In genomic region chr3:139357899-139358298, GRCh38 we compare ENCODE assay signal across 16 cellular contexts. TPM values are rescaled to one million over a fixed set of nuclear protein-coding genes. Genes with fewer than 3 reads are reported as not detected.
DNase-seq lines count a peak whose midpoint lies in the region; ATAC-seq and TF ChIP-seq lines count a peak whose summit lies in the region.
"Had no signal": no experiment of that assay in that cellular context is flagged by ENCODE, and none has a peak within 500 bp of the region (broad histone marks: within the 10 kb centered on the region; RNA-seq: fewer than 3 reads in every experiment).

No MANE protein-coding gene starts in this region.

- no peaks in the 10 kb centered on the region for H3K27me3 ChIP-seq in GM23338 (ENCODE audit: insufficient read depth)
- H3K27me3 ChIP-seq: colonic mucosa, pancreas had no signal

- DNase-seq in activated naive CD4-positive, alpha-beta T cell treated with anti-CD3 and anti-CD28 coated beads for 36 hours = peak; percentile 47
- DNase-seq in activated naive CD4-positive, alpha-beta T cell treated with Interleukin-2 at 50 U/mL for 16 hours = no peak
- no peak for DNase-seq in activated B cell treated with CpG ODN at 0.5 μM for 24 hours
- no peak for DNase-seq in stimulated activated naive B cell treated with anti-CD40 and anti-IgM and Interleukin-4, amounts not matched to agents 10 μg/mL and 1 μg/mL and 100 μg/mL, for 72 hours
- no peak for DNase-seq in dedifferentiated amniotic fluid mesenchymal stem cell (ENCODE audit: extremely low spot score)
- no peak for DNase-seq in KG1 (lab: John Stamatoyannopoulos, UW)
- no peak for DNase-seq in GM23338 (ENCODE audit: low spot score)
- DNase-seq: activated CD4-positive, alpha-beta T cell treated with anti-CD3 and anti-CD28 coated beads, Interleukin-2, amount 50 U/mL, for 1 hour; colonic mucosa; NCI-H1105; NCI-H226; pancreas; stimulated activated CD4-positive, alpha-beta T cell treated with anti-CD3 and anti-CD28 coated beads, Interleukin-12 subunit alpha, Interleukin-12 subunit beta, amount 100 ng/mL, for 4 hours; stimulated activated CD8-positive, alpha-beta memory T cell treated with anti-CD3 and anti-CD28 coated beads, Interleukin-4, amount 100 ng/mL, for 48 hours; SW 1271 had no signal

- CTCF ChIA-PET in activated naive CD4-positive, alpha-beta T cell treated with anti-CD3 and anti-CD28 coated beads for 36 hours (lab: Charles Lee) = no interaction called here
- CTCF ChIA-PET in activated B cell treated with CpG ODN at 0.5 μM for 24 hours (lab: Charles Lee) = no interaction called here

- no peak overlapping the region for H3K4me3 Mint-ChIP-seq in activated naive CD4-positive, alpha-beta T cell treated with anti-CD3 and anti-CD28 coated beads for 36 hours
- H3K4me3 Mint-ChIP-seq in activated B cell treated with CpG ODN at 0.5 μM for 24 hours (no peak overlapping the region), GM23338 (no peak overlapping the region)
- H3K4me3 Mint-ChIP-seq in stimulated activated naive B cell treated with anti-CD40 and anti-IgM and Interleukin-4, amounts not matched to agents 10 μg/mL and 1 μg/mL and 100 μg/mL, for 72 hours = peak overlapping the region; percentile 15 to 62

- peaks cover 39% of the 10 kb centered on the region for H3K36me3 ChIP-seq in GM23338 (ENCODE audit: insufficient read depth)

- H3F3A ChIP-seq in GM23338 (replicated peaks; ENCODE audit: low read depth) = no peaks in the 10 kb centered on the region

- intact Hi-C loops in activated naive CD4-positive, alpha-beta T cell treated with anti-CD3 and anti-CD28 coated beads for 36 hours (cut with micrococcal nuclease) = loop anchor here (1.0 kb wide), 3 partner anchors 8 to 31 kb away; partner anchors contain the start of genes COPB2 and MRPS22
- intact Hi-C loops in activated B cell treated with CpG ODN at 0.5 μM for 24 hours (cut with micrococcal nuclease) = no loop called here

- POLR2A ChIA-PET in activated B cell treated with CpG ODN at 0.5 μM for 24 hours (lab: Charles Lee) = interaction anchor here (0.6 kb wide), 1 partner anchor 1587 kb away, joined by 3 read pairs; no protein-coding TSS in a partner anchor

- TF ChIP-seq CTCF in activated B cell treated with CpG ODN at 0.5 μM for 24 hours (IDR thresholded peaks at IDR 0.05) (no peak), GM23338 (conservative IDR thresholded peaks at IDR 0.05; ENCODE audit: low read depth in 2 of 2) (no peak)

- H3K79me2 ChIP-seq in GM23338 (replicated peaks; ENCODE audit: insufficient read depth) = no peaks in the 10 kb centered on the region

- no peak overlapping the region for H3K4me2 ChIP-seq in GM23338

- no peaks in the 10 kb centered on the region for H4K20me1 ChIP-seq in GM23338 (replicated peaks; ENCODE audit: insufficient read depth)

- H3K27me3 Mint-ChIP-seq in activated naive CD4-positive, alpha-beta T cell treated with anti-CD3 and anti-CD28 coated beads for 36 hours (ENCODE audit: low read depth) = no peaks in the 10 kb centered on the region
- H3K27me3 Mint-ChIP-seq in activated B cell treated with CpG ODN at 0.5 μM for 24 hours = no peaks in the 10 kb centered on the region
- no peaks in the 10 kb centered on the region for H3K27me3 Mint-ChIP-seq in stimulated activated naive B cell treated with anti-CD40 and anti-IgM and Interleukin-4, amounts not matched to agents 10 μg/mL and 1 μg/mL and 100 μg/mL, for 72 hours
- no peaks in the 10 kb centered on the region for H3K27me3 Mint-ChIP-seq in GM23338 (ENCODE audit: insufficient read depth, low read depth, poor library complexity)

- ATAC-seq in GM21825 (IDR thresholded peaks at IDR 0.05; ENCODE audit: unreplicated experiment) = peak; percentile 51
- no peak for ATAC-seq in activated B cell treated with CpG ODN at 0.5 μM for 24 hours (ENCODE audit: low read depth)
- ATAC-seq in stimulated activated naive B cell treated with anti-CD40 and anti-IgM and Interleukin-4, amounts not matched to agents 10 μg/mL and 1 μg/mL and 100 μg/mL, for 72 hours (replicated peaks) = peak; percentile 71 to 85
- no peak for ATAC-seq in GM23338
- ATAC-seq: pancreas had no signal

- H3K4me1 Mint-ChIP-seq in activated naive CD4-positive, alpha-beta T cell treated with anti-CD3 and anti-CD28 coated beads for 36 hours (ENCODE audit: low read depth) = peaks cover 39% of the 10 kb centered on the region
- H3K4me1 Mint-ChIP-seq in activated B cell treated with CpG ODN at 0.5 μM for 24 hours (peaks cover 2% of the 10 kb centered on the region), GM23338 (no peaks in the 10 kb centered on the region)
- peaks cover 19 to 35% of the 10 kb centered on the region in 2 donors for H3K4me1 Mint-ChIP-seq in stimulated activated naive B cell treated with anti-CD40 and anti-IgM and Interleukin-4, amounts not matched to agents 10 μg/mL and 1 μg/mL and 100 μg/mL, for 72 hours

- no peak overlapping the region for H2AFZ ChIP-seq in GM23338

- no peaks in the 10 kb centered on the region for H3K4me1 ChIP-seq in GM23338 (ENCODE audit: insufficient read depth)
- H3K4me1 ChIP-seq: colonic mucosa had no signal

- H3K36me3 Mint-ChIP-seq in activated naive CD4-positive, alpha-beta T cell treated with anti-CD3 and anti-CD28 coated beads for 36 hours (ENCODE audit: low read depth) = peaks cover 52% of the 10 kb centered on the region
- peaks cover 86% of the 10 kb centered on the region for H3K36me3 Mint-ChIP-seq in activated B cell treated with CpG ODN at 0.5 μM for 24 hours (ENCODE audit: low read depth)
- peaks cover 36 to 61% of the 10 kb centered on the region in 2 donors for H3K36me3 Mint-ChIP-seq in stimulated activated naive B cell treated with anti-CD40 and anti-IgM and Interleukin-4, amounts not matched to agents 10 μg/mL and 1 μg/mL and 100 μg/mL, for 72 hours
- peaks cover 71% of the 10 kb centered on the region for H3K36me3 Mint-ChIP-seq in GM23338 (ENCODE audit: low read depth)

- no peaks in the 10 kb centered on the region for H3K9me3 Mint-ChIP-seq in activated naive CD4-positive, alpha-beta T cell treated with anti-CD3 and anti-CD28 coated beads for 36 hours
- H3K9me3 Mint-ChIP-seq in activated B cell treated with CpG ODN at 0.5 μM for 24 hours (no peaks in the 10 kb centered on the region), GM23338 (no peaks in the 10 kb centered on the region)
- H3K9me3 Mint-ChIP-seq in stimulated activated naive B cell treated with anti-CD40 and anti-IgM and Interleukin-4, amounts not matched to agents 10 μg/mL and 1 μg/mL and 100 μg/mL, for 72 hours = no peaks in the 10 kb centered on the region

- no peak overlapping the region for H3K27ac ChIP-seq in GM23338 (ENCODE audit: low read depth)
- H3K27ac ChIP-seq: colonic mucosa, pancreas had no signal

- H3K9me2 ChIP-seq in GM23338 (ENCODE audit: insufficient read depth) = no peaks in the 10 kb centered on the region

- H3K27ac Mint-ChIP-seq in activated naive CD4-positive, alpha-beta T cell treated with anti-CD3 and anti-CD28 coated beads for 36 hours = peak overlapping the region; percentile 64
- H3K27ac Mint-ChIP-seq in activated B cell treated with CpG ODN at 0.5 μM for 24 hours = peak overlapping the region; percentile 15
- H3K27ac Mint-ChIP-seq in stimulated activated naive B cell treated with anti-CD40 and anti-IgM and Interleukin-4, amounts not matched to agents 10 μg/mL and 1 μg/mL and 100 μg/mL, for 72 hours = peak overlapping the region; percentile 94
- no peak overlapping the region for H3K27ac Mint-ChIP-seq in GM23338

- no peak overlapping the region for H3K4me3 ChIP-seq in GM23338
- H3K4me3 ChIP-seq: colonic mucosa, pancreas had no signal

TF ChIP-seq in GM23338, 12 proteins besides CTCF, POLR2A, EP300 and RAD21 (continues in another document):
- no peak for TF ChIP-seq EZH2 (IDR thresholded peaks at IDR 0.05; ENCODE audit: low read depth, unreplicated experiment)
- no peak for TF ChIP-seq JUNB (IDR thresholded peaks at IDR 0.05; ENCODE audit: unreplicated experiment)
- no peak for TF ChIP-seq CREB1 (CRISPR knock-in tag; IDR thresholded peaks at IDR 0.05; ENCODE audit: low read depth)
- TF ChIP-seq, protein P1, sequence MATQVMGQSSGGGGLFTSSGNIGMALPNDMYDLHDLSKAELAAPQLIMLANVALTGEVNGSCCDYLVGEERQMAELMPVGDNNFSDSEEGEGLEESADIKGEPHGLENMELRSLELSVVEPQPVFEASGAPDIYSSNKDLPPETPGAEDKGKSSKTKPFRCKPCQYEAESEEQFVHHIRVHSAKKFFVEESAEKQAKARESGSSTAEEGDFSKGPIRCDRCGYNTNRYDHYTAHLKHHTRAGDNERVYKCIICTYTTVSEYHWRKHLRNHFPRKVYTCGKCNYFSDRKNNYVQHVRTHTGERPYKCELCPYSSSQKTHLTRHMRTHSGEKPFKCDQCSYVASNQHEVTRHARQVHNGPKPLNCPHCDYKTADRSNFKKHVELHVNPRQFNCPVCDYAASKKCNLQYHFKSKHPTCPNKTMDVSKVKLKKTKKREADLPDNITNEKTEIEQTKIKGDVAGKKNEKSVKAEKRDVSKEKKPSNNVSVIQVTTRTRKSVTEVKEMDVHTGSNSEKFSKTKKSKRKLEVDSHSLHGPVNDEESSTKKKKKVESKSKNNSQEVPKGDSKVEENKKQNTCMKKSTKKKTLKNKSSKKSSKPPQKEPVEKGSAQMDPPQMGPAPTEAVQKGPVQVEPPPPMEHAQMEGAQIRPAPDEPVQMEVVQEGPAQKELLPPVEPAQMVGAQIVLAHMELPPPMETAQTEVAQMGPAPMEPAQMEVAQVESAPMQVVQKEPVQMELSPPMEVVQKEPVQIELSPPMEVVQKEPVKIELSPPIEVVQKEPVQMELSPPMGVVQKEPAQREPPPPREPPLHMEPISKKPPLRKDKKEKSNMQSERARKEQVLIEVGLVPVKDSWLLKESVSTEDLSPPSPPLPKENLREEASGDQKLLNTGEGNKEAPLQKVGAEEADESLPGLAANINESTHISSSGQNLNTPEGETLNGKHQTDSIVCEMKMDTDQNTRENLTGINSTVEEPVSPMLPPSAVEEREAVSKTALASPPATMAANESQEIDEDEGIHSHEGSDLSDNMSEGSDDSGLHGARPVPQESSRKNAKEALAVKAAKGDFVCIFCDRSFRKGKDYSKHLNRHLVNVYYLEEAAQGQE (IDR thresholded peaks at IDR 0.05; ENCODE audit: unreplicated experiment) = no peak
- TF ChIP-seq ZNF114 (CRISPR knock-in tag; IDR thresholded peaks at IDR 0.05) = no peak
- TF ChIP-seq STAT1 (IDR thresholded peaks at IDR 0.05; ENCODE audit: unreplicated experiment) = no peak
- TF ChIP-seq NANOG (IDR thresholded peaks at IDR 0.05; ENCODE audit: borderline replicate concordance) = no peak
- TF ChIP-seq ZNF331 (CRISPR knock-in tag; IDR thresholded peaks at IDR 0.05; ENCODE audit: low read depth) = no peak

RNA-seq across cellular contexts. Expression of gene MRPS22, which starts 14.1 kb away (rescaled TPM):
- 10 to 100 TPM; 66.8 to 69.1 TPM for total RNA-seq in activated naive CD4-positive, alpha-beta T cell treated with anti-CD3 and anti-CD28 coated beads for 36 hours
- total RNA-seq in activated B cell treated with CpG ODN at 0.5 μM for 24 hours = 37.0 and 44.7 TPM in 2 replicates
- 49.5 and 65.6 TPM in 2 replicates for total RNA-seq in GM23338 (2014; rRNA removed; shearing (Covaris generic))
- polyA plus RNA-seq in GM23338 (2016; fragmentation: Nextera tagmentation; extraction: Ambion mirVana) = 48.9 and 58.4 TPM in 2 replicates

RNA-seq across cellular contexts. Expression of gene COPB2, which starts 31.5 kb away (rescaled TPM):
- total RNA-seq in activated naive CD4-positive, alpha-beta T cell treated with anti-CD3 and anti-CD28 coated beads for 36 hours = 10 to 100 TPM; 83.8 to 89.2 TPM
- 87.0 and 91.4 TPM in 2 replicates for total RNA-seq in activated B cell treated with CpG ODN at 0.5 μM for 24 hours
- total RNA-seq in GM23338 (2014; rRNA removed; shearing (Covaris generic)) = 83.3 and 89.1 TPM in 2 replicates
- 45.7 and 48.2 TPM in 2 replicates for polyA plus RNA-seq in GM23338 (2016; fragmentation: Nextera tagmentation; extraction: Ambion mirVana)

Comparison
In these comparisons a context has a peak if more than half of its experiments do, and no peak if none do; other contexts are left out.
1. H3K4me3 Mint-ChIP-seq: peak in stimulated activated naive B cell treated with anti-CD40 and anti-IgM and Interleukin-4, amounts not matched to agents 10 μg/mL and 1 μg/mL and 100 μg/mL, for 72 hours (2 of 2); none in activated naive CD4-positive, alpha-beta T cell treated with anti-CD3 and anti-CD28 coated beads for 36 hours (single experiment), activated B cell treated with CpG ODN at 0.5 μM for 24 hours (single experiment) and GM23338 (single experiment).
2. ATAC-seq: peak in GM21825 (single experiment) and stimulated activated naive B cell treated with anti-CD40 and anti-IgM and Interleukin-4, amounts not matched to agents 10 μg/mL and 1 μg/mL and 100 μg/mL, for 72 hours (2 of 2); none in activated B cell treated with CpG ODN at 0.5 μM for 24 hours (single experiment) and GM23338 (single experiment).